ENCODE assay signal across 28 cellular contexts in the genomic region with DNA sequence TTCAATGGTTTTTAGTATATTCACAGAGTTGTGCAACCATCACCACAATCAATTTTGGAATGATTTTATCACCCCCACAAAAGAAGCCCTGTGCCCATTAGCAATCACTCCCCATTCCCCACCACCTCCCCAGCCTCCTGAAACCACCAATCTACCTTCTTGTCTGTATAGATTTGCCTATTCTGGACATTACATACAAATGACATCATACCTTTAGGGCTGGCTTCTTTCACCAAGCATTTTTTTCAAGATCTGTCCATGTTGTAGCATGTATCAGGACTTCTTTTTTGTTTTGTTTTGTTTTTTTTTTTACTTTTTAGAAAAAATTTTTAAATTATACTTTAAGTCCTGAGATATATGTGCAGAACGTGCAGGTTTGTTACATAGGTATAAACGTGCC.
"Had no signal": no experiment of that assay in that cellular context is flagged by ENCODE, and none has a peak within 500 bp of the region (broad histone marks: within the 10 kb centered on the region; RNA-seq: fewer than 3 reads in every experiment).

No MANE protein-coding gene starts in this region.

- H3K36me3 ChIP-seq: colonic mucosa, esophagus muscularis mucosa, esophagus squamous epithelium, gastrocnemius medialis, gastroesophageal sphincter, heart left ventricle, heart right ventricle had no signal

- H3K4me3 ChIP-seq: colonic mucosa, coronary artery, dorsolateral prefrontal cortex, esophagus muscularis mucosa, esophagus squamous epithelium, gastrocnemius medialis, gastroesophageal sphincter, heart left ventricle, heart right ventricle had no signal

- H3K4me3 Mint-ChIP-seq: dendritic cell treated with granulocyte-macrophage colony-stimulating factor and Interleukin-4, amounts not matched to agents 40 ng/mL and 50 ng/mL, for 4 days; effector memory CD8-positive, alpha-beta T cell; endodermal cell had no signal

- H3K4me1 ChIP-seq: colonic mucosa, esophagus muscularis mucosa, esophagus squamous epithelium, foreskin keratinocyte, gastrocnemius medialis, gastroesophageal sphincter, heart left ventricle, heart right ventricle had no signal

- H3K9me3 ChIP-seq: colonic mucosa, esophagus muscularis mucosa, esophagus squamous epithelium, gastrocnemius medialis, gastroesophageal sphincter, heart left ventricle, heart right ventricle had no signal

- FAIRE-seq: endometrium, endothelial cell of umbilical vein, frontal cortex had no signal

- ATAC-seq: effector memory CD8-positive, alpha-beta T cell; esophagus mucosa; foreskin keratinocyte; gastrocnemius medialis; gastroesophageal sphincter; heart left ventricle; heart right ventricle had no signal

- H3K27me3 Mint-ChIP-seq: dendritic cell treated with granulocyte-macrophage colony-stimulating factor and Interleukin-4, amounts not matched to agents 40 ng/mL and 50 ng/mL, for 4 days had no signal

- H3K27me3 ChIP-seq: colonic mucosa, esophagus muscularis mucosa, esophagus squamous epithelium, foreskin keratinocyte, gastrocnemius medialis, gastroesophageal sphincter had no signal

- DNase-seq: colonic mucosa; cortex of kidney; dermis blood vessel endothelial cell; dorsolateral prefrontal cortex; effector CD4-positive, alpha-beta T cell; effector CD8-positive, alpha-beta T cell; effector memory CD4-positive, alpha-beta T cell; effector memory CD8-positive, alpha-beta T cell; endodermal cell; erythroblast; esophagus squamous epithelium; foreskin fibroblast; foreskin keratinocyte; foreskin melanocyte; gastrocnemius medialis; glutamatergic neuron; head of caudate nucleus; heart left ventricle; heart right ventricle had no signal

- H3K9me3 Mint-ChIP-seq: dendritic cell treated with granulocyte-macrophage colony-stimulating factor and Interleukin-4, amounts not matched to agents 40 ng/mL and 50 ng/mL, for 4 days; effector memory CD8-positive, alpha-beta T cell; endodermal cell had no signal

- H3K27ac ChIP-seq: colonic mucosa, coronary artery, dorsolateral prefrontal cortex, epithelial cell of prostate, esophagus muscularis mucosa, esophagus squamous epithelium, foreskin keratinocyte, gastrocnemius medialis, gastroesophageal sphincter, heart left ventricle, heart right ventricle had no signal

- H3K27ac Mint-ChIP-seq: dendritic cell treated with granulocyte-macrophage colony-stimulating factor and Interleukin-4, amounts not matched to agents 40 ng/mL and 50 ng/mL, for 4 days; effector memory CD8-positive, alpha-beta T cell; endodermal cell had no signal
